ENCODE assay signal across 1 cellular context in genomic region chr21:44085491-44086321, GRCh38.
TF ChIP-seq lines count a peak whose summit lies in the region.

No MANE protein-coding gene starts in this region.

TF ChIP-seq in HepG2, 621 proteins besides CTCF, POLR2A, EP300 and RAD21:
- no peak for TF ChIP-seq ZFP37 (CRISPR knock-in tag; IDR thresholded peaks at IDR 0.05; ENCODE audit: borderline replicate concordance)
- no peak for TF ChIP-seq MED1 (CRISPR knock-in tag; IDR thresholded peaks at IDR 0.05)
- no peak for TF ChIP-seq MAX (IDR thresholded peaks at IDR 0.05)
- TF ChIP-seq ZNF83 (CRISPR knock-in tag; IDR thresholded peaks at IDR 0.05; ENCODE audit: borderline replicate concordance), result no peak
- no peak for TF ChIP-seq NFRKB (IDR thresholded peaks at IDR 0.05)
- no peak for TF ChIP-seq ZNF263 (CRISPR knock-in tag; IDR thresholded peaks at IDR 0.05)
- TF ChIP-seq SALL1 (CRISPR knock-in tag; IDR thresholded peaks at IDR 0.05), result no peak
- no peak for TF ChIP-seq ZNF274 (CRISPR knock-in tag; IDR thresholded peaks at IDR 0.05)
- no peak for TF ChIP-seq MLLT10 (CRISPR knock-in tag; IDR thresholded peaks at IDR 0.05)
- no peak for TF ChIP-seq ZNF572 (CRISPR knock-in tag; IDR thresholded peaks at IDR 0.05)
- TF ChIP-seq ZNF34 (CRISPR knock-in tag; IDR thresholded peaks at IDR 0.05; ENCODE audit: borderline replicate concordance), result no peak
- TF ChIP-seq PBX3 (CRISPR knock-in tag; IDR thresholded peaks at IDR 0.05; ENCODE audit: borderline replicate concordance), result no peak
- TF ChIP-seq ZNF318 (CRISPR knock-in tag; IDR thresholded peaks at IDR 0.05), result no peak
